Comparison of ENCODE assay signal across 21 cellular contexts in genomic region chr6:100761841-100762240, GRCh38.
DNase-seq lines count a peak whose midpoint lies in the region; ATAC-seq lines count a peak whose summit lies in the region.
"Had no signal": no experiment of that assay in that cellular context is flagged by ENCODE, and none has a peak within 500 bp of the region (broad histone marks: within the 10 kb centered on the region; RNA-seq: fewer than 3 reads in every experiment).

No MANE protein-coding gene starts in this region.

- no peaks in the 10 kb centered on the region for H3K4me1 ChIP-seq in adipocyte (ENCODE audit: control insufficient read depth, insufficient read depth, low read length)
- H3K4me1 ChIP-seq: BLaER1 treated with 17β-estradiol and CSF1 and Interleukin-3, amounts not matched to agents 10 nM and 100 nM had no signal

- H3K9me3 ChIP-seq in adipocyte (ENCODE audit: control insufficient read depth, low read length): no peaks in the 10 kb centered on the region

- no peaks in the 10 kb centered on the region for H3K27me3 Mint-ChIP-seq in T-helper 1 cell treated with Interleukin-12 subunit alpha and Interleukin-12 subunit beta and Interleukin-4 antibody, amounts not matched to agents 30 μg/mL and 1 μg/mL, for 36 hours (ENCODE audit: low read depth)
- H3K27me3 Mint-ChIP-seq in activated T-helper 17 cell treated with anti-CD3 and anti-CD28 coated beads, Interleukin-2, amount 50 U/mL, for 72 hours: no peaks in the 10 kb centered on the region
- H3K27me3 Mint-ChIP-seq: B cell had no signal

- H3K27ac Mint-ChIP-seq in T-helper 1 cell treated with Interleukin-12 subunit alpha and Interleukin-12 subunit beta and Interleukin-4 antibody, amounts not matched to agents 30 μg/mL and 1 μg/mL, for 36 hours: peak overlapping the region; percentile 11
- H3K27ac Mint-ChIP-seq in activated T-helper 17 cell treated with anti-CD3 and anti-CD28 coated beads, Interleukin-2, amount 50 U/mL, for 72 hours: no peak overlapping the region
- H3K27ac Mint-ChIP-seq: B cell; CD8-positive, alpha-beta T cell; HFFc6 had no signal

- H3K36me3 ChIP-seq in adipocyte (ENCODE audit: control insufficient read depth, insufficient read depth, low read length, severe bottlenecking): peaks cover 73% of the 10 kb centered on the region

- H3K27me3 ChIP-seq in adipocyte (replicated peaks; ENCODE audit: control insufficient read depth, insufficient read depth, low read length): no peaks in the 10 kb centered on the region
- H3K27me3 ChIP-seq: BLaER1 treated with 17β-estradiol and CSF1 and Interleukin-3, amounts not matched to agents 10 nM and 100 nM had no signal

- no peak for ATAC-seq in activated T-helper 17 cell treated with anti-CD3 and anti-CD28 coated beads, Interleukin-2, amount 50 U/mL, for 72 hours (replicated peaks)
- ATAC-seq: CD8-positive, alpha-beta T cell; GM12878; HepG2 had no signal

- H3K4me3 ChIP-seq in adipocyte (ENCODE audit: low read length): no peak overlapping the region
- H3K4me3 ChIP-seq: BLaER1 treated with 17β-estradiol and CSF1 and Interleukin-3, amounts not matched to agents 10 nM and 100 nM; GM12878 had no signal

- peaks cover 6% of the 10 kb centered on the region for H3K4me1 Mint-ChIP-seq in T-helper 1 cell treated with Interleukin-12 subunit alpha and Interleukin-12 subunit beta and Interleukin-4 antibody, amounts not matched to agents 30 μg/mL and 1 μg/mL, for 36 hours (ENCODE audit: low read depth)
- H3K4me1 Mint-ChIP-seq in activated T-helper 17 cell treated with anti-CD3 and anti-CD28 coated beads, Interleukin-2, amount 50 U/mL, for 72 hours: peaks cover 4% of the 10 kb centered on the region
- H3K4me1 Mint-ChIP-seq: B cell had no signal

- H3K9me3 Mint-ChIP-seq in T-helper 1 cell treated with Interleukin-12 subunit alpha and Interleukin-12 subunit beta and Interleukin-4 antibody, amounts not matched to agents 30 μg/mL and 1 μg/mL, for 36 hours: peaks cover 32% of the 10 kb centered on the region
- H3K9me3 Mint-ChIP-seq in activated T-helper 17 cell treated with anti-CD3 and anti-CD28 coated beads, Interleukin-2, amount 50 U/mL, for 72 hours: peaks cover 17% of the 10 kb centered on the region
- H3K9me3 Mint-ChIP-seq: HFFc6 had no signal

- no peak overlapping the region for H3K9ac ChIP-seq in adipocyte (ENCODE audit: low read length)
- H3K9ac ChIP-seq: BLaER1 treated with 17β-estradiol and CSF1 and Interleukin-3, amounts not matched to agents 10 nM and 100 nM had no signal

- DNase-seq in T-helper 1 cell (no peak), adipocyte (ENCODE audit: low read depth) (peak; percentile 27), iris pigment epithelial cell (ENCODE audit: low read depth) (peak; percentile 15), AG20443 (ENCODE audit: low spot score) (no peak), NCI-H510A (lab: John Stamatoyannopoulos, UW) (no peak)
- no peak for DNase-seq in activated CD4-positive, alpha-beta T cell treated with anti-CD3 and anti-CD28 coated beads for 4 hours
- DNase-seq: 8988T; Calu3; CD8-positive, alpha-beta T cell; DMS 273 treated with DMSO at 0.1 percent for 48 hours; DMS53; DND-41; EL; HCEC 1CT; HFFc6 had no signal

- H3K36me3 Mint-ChIP-seq in T-helper 1 cell treated with Interleukin-12 subunit alpha and Interleukin-12 subunit beta and Interleukin-4 antibody, amounts not matched to agents 30 μg/mL and 1 μg/mL, for 36 hours (ENCODE audit: low read depth): peaks cover 68% of the 10 kb centered on the region
- H3K36me3 Mint-ChIP-seq in activated T-helper 17 cell treated with anti-CD3 and anti-CD28 coated beads, Interleukin-2, amount 50 U/mL, for 72 hours (ENCODE audit: low read depth): peaks cover 94% of the 10 kb centered on the region

- H3K4me3 Mint-ChIP-seq in T-helper 1 cell treated with Interleukin-12 subunit alpha and Interleukin-12 subunit beta and Interleukin-4 antibody, amounts not matched to agents 30 μg/mL and 1 μg/mL, for 36 hours: no peak overlapping the region
- no peak overlapping the region for H3K4me3 Mint-ChIP-seq in activated T-helper 17 cell treated with anti-CD3 and anti-CD28 coated beads, Interleukin-2, amount 50 U/mL, for 72 hours
- H3K4me3 Mint-ChIP-seq: B cell; CD8-positive, alpha-beta T cell; HFFc6 had no signal

Comparison
In these comparisons a context has a peak if more than half of its experiments do, and no peak if none do; other contexts are left out.
1. DNase-seq: peak in adipocyte (single experiment) and iris pigment epithelial cell (single experiment); none in T-helper 1 cell (0 of 5), activated CD4-positive, alpha-beta T cell treated with anti-CD3 and anti-CD28 coated beads for 4 hours (0 of 2), AG20443 (single experiment) and NCI-H510A (single experiment).